Comparison of ENCODE assay signal across 14 cellular contexts in genomic region chr2:31327505-31327904, GRCh38.
A peak's percentile ranks its signal among the peaks of the same experiment; 100 is the strongest.
DNase-seq lines count a peak whose midpoint lies in the region; ATAC-seq, FAIRE-seq and TF ChIP-seq lines count a peak whose summit lies in the region.
"Had no signal": no experiment of that assay in that cellular context is flagged by ENCODE, and none has a peak within 500 bp of the region (broad histone marks: within the 10 kb centered on the region; RNA-seq: fewer than 3 reads in every experiment).

No MANE protein-coding gene starts in this region.

- H3K9me3 ChIP-seq in BLaER1 treated with 17β-estradiol and CSF1 and Interleukin-3, amounts not matched to agents 10 nM and 100 nM (replicated peaks in 1 of 11) = no peaks in the 10 kb centered on the region
- H3K9me3 ChIP-seq in HepG2 (ENCODE audit: low read length) (no peaks in the 10 kb centered on the region), heart right ventricle (no peaks in the 10 kb centered on the region)

- TF ChIP-seq POLR2A in HepG2 (IDR thresholded peaks at IDR 0.05; ENCODE audit: insufficient read depth in 1 of 2, low read depth in 2 of 2, low read length in 2 of 2) = no peak

- peak; percentile 37 for DNase-seq in choroid plexus epithelial cell (ENCODE audit: low read depth)
- no peak for DNase-seq in HepG2 (ENCODE audit: low spot score)
- no peak for DNase-seq in sciatic nerve (ENCODE audit: low spot score)
- DNase-seq in heart right ventricle = no peak
- no peak for DNase-seq in Right ventricle myocardium inferior (ENCODE audit: missing footprints)
- DNase-seq: CD4-positive, alpha-beta memory T cell; DMS79; GDM1; GOT3; H9 had no signal

- ATAC-seq in HepG2 (no peak), sciatic nerve (peak; percentile 39), heart right ventricle (no peak), SK-N-SH treated with all-trans-retinoic acid at 6 μM for 48 hours (no peak), Right ventricle myocardium inferior (no peak)

- TF ChIP-seq EP300 in HepG2 (IDR thresholded peaks at IDR 0.05; ENCODE audit: low read depth in 2 of 2, low read length in 2 of 2) (no peak), HepG2 (CRISPR knock-in tag; IDR thresholded peaks at IDR 0.05; ENCODE audit: borderline replicate concordance) (no peak)

- no peak for TF ChIP-seq CTCF in choroid plexus epithelial cell (conservative IDR thresholded peaks at IDR 0.05; ENCODE audit: low read depth, low read length)
- no peak for TF ChIP-seq CTCF in HepG2 (CRISPR knock-in tag; IDR thresholded peaks at IDR 0.05)
- TF ChIP-seq CTCF in heart right ventricle (IDR thresholded peaks at IDR 0.05) = no peak

- H2AFZ ChIP-seq in HepG2 (ENCODE audit: low read length) = no peak overlapping the region

- peaks cover 45 to 75% (median 57%) of the 10 kb centered on the region in 10 experiments for H3K4me1 ChIP-seq in BLaER1 treated with 17β-estradiol and CSF1 and Interleukin-3, amounts not matched to agents 10 nM and 100 nM
- H3K4me1 ChIP-seq in HepG2 (ENCODE audit: insufficient read depth, low read length) (no peaks in the 10 kb centered on the region), heart right ventricle (peaks cover 0 to 32% (median 11%) of the 10 kb centered on the region in 9 donors)

- H3K27me3 ChIP-seq in BLaER1 treated with 17β-estradiol and CSF1 and Interleukin-3, amounts not matched to agents 10 nM and 100 nM = no peaks in the 10 kb centered on the region
- H3K27me3 ChIP-seq in HepG2 (ENCODE audit: control insufficient read depth in 1 of 2, insufficient read depth in 2 of 2, low read length in 2 of 2) (peaks cover 1 to 3% of the 10 kb centered on the region in 2 experiments; a peak in 3 of 5 replicates), heart right ventricle (no peaks in the 10 kb centered on the region)

- H3K36me3 ChIP-seq in BLaER1 treated with 17β-estradiol and CSF1 and Interleukin-3, amounts not matched to agents 10 nM and 100 nM = no peaks in the 10 kb centered on the region
- H3K36me3 ChIP-seq in HepG2 (replicated peaks in 1 of 2; ENCODE audit: control insufficient read depth in 1 of 2, insufficient read depth in 2 of 2, low read length in 2 of 2) (no peaks in the 10 kb centered on the region), heart right ventricle (no peaks in the 10 kb centered on the region)

- no TSS peak for BruUV-seq in HepG2 (replicated peaks; lab: Mats Ljungman, UMichigan)

- peak overlapping the region in 9 of 11 experiments; percentile 22 to 73 (median 42); a peak in 16 of 22 replicates for H3K4me2 ChIP-seq in BLaER1 treated with 17β-estradiol and CSF1 and Interleukin-3, amounts not matched to agents 10 nM and 100 nM
- H3K4me2 ChIP-seq in HepG2 (ENCODE audit: low read depth, low read length) = no peak overlapping the region

- no peak for FAIRE-seq in HepG2 (lab: Jason Lieb, UNC)
- FAIRE-seq: GM12892 had no signal

- no peak for TF ChIP-seq RAD21 in HepG2 (CRISPR knock-in tag; IDR thresholded peaks at IDR 0.05)

- no peak overlapping the region for H3K9ac ChIP-seq in BLaER1 treated with 17β-estradiol and CSF1 and Interleukin-3, amounts not matched to agents 10 nM and 100 nM
- no peak overlapping the region for H3K9ac ChIP-seq in HepG2 (ENCODE audit: insufficient read depth, low read depth, low read length)

- intact Hi-C loops in HepG2 (cut with micrococcal nuclease; ENCODE audit: unreplicated experiment) = no loop called here
- intact Hi-C loops in sciatic nerve (cut with DNase I) = no loop called here
- intact Hi-C loops in heart right ventricle (cut with DNase I) = loop anchor here in 2 of 10 donors (5.0 to 10.0 kb wide), 2 partner anchors 95 to 343 kb away; partner anchors contain the start of gene EHD3 (in 1 of the 2)
- intact Hi-C loops in Right ventricle myocardium inferior (cut with DNase I) = no loop called here

- H4K20me1 ChIP-seq in BLaER1 treated with 17β-estradiol and CSF1 and Interleukin-3, amounts not matched to agents 10 nM and 100 nM = no peaks in the 10 kb centered on the region
- H4K20me1 ChIP-seq in HepG2 (ENCODE audit: insufficient read depth, low read length) = no peaks in the 10 kb centered on the region

- WGBS in HepG2 (ENCODE audit: low lambda C conversion rate) = 50% methylated on average over 1 of the region's 1 CpG
- WGBS in heart right ventricle, 2 donors = 100% methylated on average over 1 of the region's 1 CpG

- CTCF ChIA-PET in HepG2 (lab: Yijun Ruan, JAX; ENCODE audit: low intra/inter-chr PET ratio, low total read pairs) = no interaction called here

- no peak overlapping the region for H3K4me3 ChIP-seq in BLaER1 treated with 17β-estradiol and CSF1 and Interleukin-3, amounts not matched to agents 10 nM and 100 nM
- H3K4me3 ChIP-seq in choroid plexus epithelial cell (ENCODE audit: low read depth, low read length) (no peak overlapping the region), HepG2 (replicated peaks in 1 of 3; ENCODE audit: insufficient read depth in 1 of 3, low read depth in 2 of 3, low read length in 3 of 3) (no peak overlapping the region), heart right ventricle (no peak overlapping the region)

- no peaks in the 10 kb centered on the region for H3K79me2 ChIP-seq in HepG2 (ENCODE audit: insufficient read depth, low read length)

- in situ Hi-C loops in HepG2 (cut with HindIII; ENCODE audit: extremely low pct_ligation_motif_present, low pct_unique_long_range_greater_than_20kb) = loop anchor here (25.0 kb wide), 1 partner anchor 1115 kb away; no protein-coding TSS in a partner anchor

- POLR2A ChIA-PET in HepG2 (lab: Yijun Ruan, JAX) = no interaction called here

- peak overlapping the region in 4 of 11 experiments; percentile 15 to 45 (median 26); a peak in 5 of 22 replicates for H3K27ac ChIP-seq in BLaER1 treated with 17β-estradiol and CSF1 and Interleukin-3, amounts not matched to agents 10 nM and 100 nM
- H3K27ac ChIP-seq in HepG2 (ENCODE audit: extremely low read length, insufficient read depth, low read length) (no peak overlapping the region), heart right ventricle (no peak overlapping the region)
- H3K27ac ChIP-seq: C4-2B had no signal

TF ChIP-seq in HepG2, 621 proteins besides CTCF, POLR2A, EP300 and RAD21 (continues in another document):
- no peak for TF ChIP-seq ATF7 (IDR thresholded peaks at IDR 0.05)
- TF ChIP-seq ATF7 (CRISPR knock-in tag; IDR thresholded peaks at IDR 0.05) = no peak
- TF ChIP-seq RBFOX2 (IDR thresholded peaks at IDR 0.05; ENCODE audit: low read depth, low read length) = no peak
- no peak for TF ChIP-seq TOE1 (CRISPR knock-in tag; IDR thresholded peaks at IDR 0.05)
- TF ChIP-seq ZNF883 (CRISPR knock-in tag; IDR thresholded peaks at IDR 0.05; ENCODE audit: not compliant biosample characterization) = no peak
- TF ChIP-seq ZNF597 (CRISPR knock-in tag; IDR thresholded peaks at IDR 0.05) = no peak
- no peak for TF ChIP-seq SAFB2 (CRISPR knock-in tag; IDR thresholded peaks at IDR 0.05; ENCODE audit: borderline replicate concordance, low read depth)
- no peak for TF ChIP-seq ZKSCAN1 (IDR thresholded peaks at IDR 0.05; ENCODE audit: low read length)
- no peak for TF ChIP-seq SP5 (CRISPR knock-in tag; IDR thresholded peaks at IDR 0.05; ENCODE audit: borderline replicate concordance, low read depth)
- TF ChIP-seq SMARCE1 (IDR thresholded peaks at IDR 0.05; ENCODE audit: borderline replicate concordance) = no peak
- peak; percentile 80; the same call in 1 of the 2 replicates for TF ChIP-seq CEBPB (IDR thresholded peaks at IDR 0.05; ENCODE audit: borderline replicate concordance, low read depth, low read length)
- no peak for TF ChIP-seq ZNF143 (CRISPR knock-in tag; IDR thresholded peaks at IDR 0.05)
- TF ChIP-seq ZNF652 (CRISPR knock-in tag; IDR thresholded peaks at IDR 0.05; ENCODE audit: borderline replicate concordance, low read depth) = no peak

TF ChIP-seq in SK-N-SH treated with all-trans-retinoic acid at 6 μM for 48 hours, 23 proteins besides CTCF, POLR2A, EP300 and RAD21:
- TF ChIP-seq ARNTL (CRISPR knock-in tag; IDR thresholded peaks at IDR 0.05; ENCODE audit: borderline replicate concordance, low read depth) (no peak), ZFP3 (CRISPR knock-in tag; IDR thresholded peaks at IDR 0.05) (no peak), ISL1 (CRISPR knock-in tag; IDR thresholded peaks at IDR 0.05) (no peak), BACH2 (CRISPR knock-in tag; IDR thresholded peaks at IDR 0.05; ENCODE audit: borderline replicate concordance) (no peak), RARB (CRISPR knock-in tag; IDR thresholded peaks at IDR 0.05) (no peak), ZC3H10 (CRISPR knock-in tag; IDR thresholded peaks at IDR 0.05) (no peak), TOX (CRISPR knock-in tag; IDR thresholded peaks at IDR 0.05; ENCODE audit: borderline replicate concordance) (no peak), ZNF8 (CRISPR knock-in tag; IDR thresholded peaks at IDR 0.05) (no peak), SNAI2 (CRISPR knock-in tag; IDR thresholded peaks at IDR 0.05) (no peak), ZNF565 (CRISPR knock-in tag; conservative IDR thresholded peaks at IDR 0.05; ENCODE audit: low read depth) (no peak)
- TF ChIP-seq, protein P1, sequence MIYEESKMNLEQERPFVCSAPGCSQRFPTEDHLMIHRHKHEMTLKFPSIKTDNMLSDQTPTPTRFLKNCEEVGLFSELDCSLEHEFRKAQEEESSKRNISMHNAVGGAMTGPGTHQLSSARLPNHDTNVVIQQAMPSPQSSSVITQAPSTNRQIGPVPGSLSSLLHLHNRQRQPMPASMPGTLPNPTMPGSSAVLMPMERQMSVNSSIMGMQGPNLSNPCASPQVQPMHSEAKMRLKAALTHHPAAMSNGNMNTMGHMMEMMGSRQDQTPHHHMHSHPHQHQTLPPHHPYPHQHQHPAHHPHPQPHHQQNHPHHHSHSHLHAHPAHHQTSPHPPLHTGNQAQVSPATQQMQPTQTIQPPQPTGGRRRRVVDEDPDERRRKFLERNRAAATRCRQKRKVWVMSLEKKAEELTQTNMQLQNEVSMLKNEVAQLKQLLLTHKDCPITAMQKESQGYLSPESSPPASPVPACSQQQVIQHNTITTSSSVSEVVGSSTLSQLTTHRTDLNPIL (CRISPR knock-in tag; IDR thresholded peaks at IDR 0.05; ENCODE audit: low read depth) = no peak
